Comparison of ENCODE assay signal across 8 cellular contexts in genomic region chr10:63204667-63205391, GRCh38.
DNase-seq lines count a peak whose midpoint lies in the region; ATAC-seq and TF ChIP-seq lines count a peak whose summit lies in the region.

No MANE protein-coding gene starts in this region.

- peaks cover 0 to 1% (median 0%) of the 10 kb centered on the region in 3 donors for H3K27me3 Mint-ChIP-seq in immature natural killer cell (ENCODE audit: low read depth in 3 of 3)
- H3K27me3 Mint-ChIP-seq in type B pancreatic cell: no peaks in the 10 kb centered on the region

- peak overlapping the region in 3 of 5 donors; percentile 39 to 81 (median 59) for H3K4me3 Mint-ChIP-seq in immature natural killer cell
- no peak overlapping the region for H3K4me3 Mint-ChIP-seq in type B pancreatic cell

- H3K9me3 Mint-ChIP-seq in immature natural killer cell (no peaks in the 10 kb centered on the region), type B pancreatic cell (no peaks in the 10 kb centered on the region)

- ATAC-seq in GM18498 (IDR thresholded peaks at IDR 0.05; ENCODE audit: unreplicated experiment) (peak; percentile 43), GM21367 (IDR thresholded peaks at IDR 0.05; ENCODE audit: unreplicated experiment) (peak; percentile 30), HG03571 (IDR thresholded peaks at IDR 0.05; ENCODE audit: unreplicated experiment) (peak; percentile 51), HG03521 (IDR thresholded peaks at IDR 0.05; ENCODE audit: unreplicated experiment) (no peak), GM21526 (IDR thresholded peaks at IDR 0.05; ENCODE audit: low FRiP score, unreplicated experiment) (no peak)

- DNase-seq in immature natural killer cell (no peak), type B pancreatic cell (ENCODE audit: extremely low spot score, unreplicated experiment) (no peak), A172 (ENCODE audit: low spot score) (no peak)

- TF ChIP-seq CTCF in type B pancreatic cell (conservative IDR thresholded peaks at IDR 0.05): no peak

- H3K27ac Mint-ChIP-seq in immature natural killer cell (peak overlapping the region in 5 of 6 donors; percentile 13 to 80 (median 59)), type B pancreatic cell (no peak overlapping the region)

- H3K36me3 Mint-ChIP-seq in immature natural killer cell (peaks cover 3 to 18% (median 17%) of the 10 kb centered on the region in 3 donors), type B pancreatic cell (peaks cover 26% of the 10 kb centered on the region)

- H3K4me1 Mint-ChIP-seq in immature natural killer cell (peaks cover 19 to 44% of the 10 kb centered on the region in 2 donors), type B pancreatic cell (ENCODE audit: unreplicated experiment) (peaks cover 22% of the 10 kb centered on the region)

Comparison
In these comparisons a context has a peak if more than half of its experiments do, and no peak if none do; other contexts are left out.
1. ATAC-seq: peak in GM18498 (single experiment), GM21367 (single experiment) and HG03571 (single experiment); none in HG03521 (single experiment) and GM21526 (single experiment).